ENCODE assay signal across 15 cellular contexts in the genomic region with DNA sequence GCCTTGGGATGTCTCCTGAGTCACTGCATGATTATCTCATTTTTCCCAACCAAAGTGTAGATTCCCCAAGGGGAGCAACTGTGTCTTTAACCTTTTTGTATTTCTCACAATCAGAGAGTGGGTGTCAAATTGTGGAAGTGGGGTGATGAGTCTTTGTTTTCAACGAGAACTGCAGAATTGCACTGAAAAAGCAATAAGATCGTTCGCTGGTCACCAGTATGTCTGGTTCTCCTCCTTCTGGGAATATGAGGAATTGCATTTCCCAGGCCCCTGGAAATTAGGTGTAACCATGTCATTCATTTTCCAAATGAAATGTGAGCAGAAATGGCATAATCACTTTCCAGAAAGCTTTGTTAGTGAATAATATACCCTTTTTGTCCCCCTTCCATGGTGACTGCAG.
A peak's percentile ranks its signal among the peaks of the same experiment; 100 is the strongest.
DNase-seq lines count a peak whose midpoint lies in the region; ATAC-seq and TF ChIP-seq lines count a peak whose summit lies in the region.
"Had no signal": no experiment of that assay in that cellular context is flagged by ENCODE, and none has a peak within 500 bp of the region (broad histone marks: within the 10 kb centered on the region; RNA-seq: fewer than 3 reads in every experiment).

No MANE protein-coding gene starts in this region.

- DNase-seq in AG20443 (ENCODE audit: low spot score), result peak; percentile 64
- peak; percentile 57 for DNase-seq in LHCN-M2 (ENCODE audit: low read depth)
- no peak for DNase-seq in endothelial cell (ENCODE audit: low spot score)
- DNase-seq in myocyte (ENCODE audit: low read depth), result peak; percentile 50
- no peak for DNase-seq in middle frontal gyrus (ENCODE audit: extremely low spot score, low spot score)
- DNase-seq: activated CD4-positive, CD25-positive, alpha-beta regulatory T cell; activated naive CD8-positive, alpha-beta T cell treated with anti-CD3 and anti-CD28 coated beads, Interleukin-2, amount 10 ng/mL, durations not matched to agents 7 days and 5 days; heart left ventricle; NCI-H1105 treated with DMSO at 0.1 percent for 48 hours; NCI-H69; stimulated activated naive CD8-positive, alpha-beta T cell treated with anti-CD3 and anti-CD28 coated beads, Interleukin-15, Interleukin-2, amounts not matched to agents 100 U/mL and 50 U/mL, for 24 hours had no signal

- ATAC-seq in HG02970 (IDR thresholded peaks at IDR 0.05; ENCODE audit: low FRiP score, unreplicated experiment) (no peak), HG03342 (IDR thresholded peaks at IDR 0.05; ENCODE audit: unreplicated experiment) (no peak), GM21423 (IDR thresholded peaks at IDR 0.05; ENCODE audit: unreplicated experiment) (no peak)
- ATAC-seq: heart left ventricle; stimulated activated naive CD8-positive, alpha-beta T cell treated with anti-CD3 and anti-CD28 coated beads, Interleukin-15, Interleukin-2, amounts not matched to agents 100 U/mL and 50 U/mL, for 24 hours had no signal

- H3K4me1 Mint-ChIP-seq in endothelial cell (ENCODE audit: unreplicated experiment), result no peaks in the 10 kb centered on the region
- H3K4me1 Mint-ChIP-seq: activated naive CD8-positive, alpha-beta T cell treated with anti-CD3 and anti-CD28 coated beads, Interleukin-2, amount 10 ng/mL, durations not matched to agents 7 days and 5 days; memory B cell had no signal

- no peaks in the 10 kb centered on the region for H3K27me3 Mint-ChIP-seq in endothelial cell (ENCODE audit: unreplicated experiment)
- H3K27me3 Mint-ChIP-seq: activated naive CD8-positive, alpha-beta T cell treated with anti-CD3 and anti-CD28 coated beads, Interleukin-2, amount 10 ng/mL, durations not matched to agents 7 days and 5 days had no signal

- no peaks in the 10 kb centered on the region for H3K36me3 Mint-ChIP-seq in endothelial cell (ENCODE audit: low read depth, unreplicated experiment)
- H3K36me3 Mint-ChIP-seq: activated naive CD8-positive, alpha-beta T cell treated with anti-CD3 and anti-CD28 coated beads, Interleukin-2, amount 10 ng/mL, durations not matched to agents 7 days and 5 days; memory B cell had no signal

- H3K4me3 Mint-ChIP-seq in endothelial cell (ENCODE audit: unreplicated experiment), result no peak overlapping the region
- H3K4me3 Mint-ChIP-seq: activated naive CD8-positive, alpha-beta T cell treated with anti-CD3 and anti-CD28 coated beads, Interleukin-2, amount 10 ng/mL, durations not matched to agents 7 days and 5 days; memory B cell had no signal

- TF ChIP-seq CTCF in endothelial cell (IDR thresholded peaks at IDR 0.05; ENCODE audit: unreplicated experiment), result peak; percentile 59

- H3K9me3 Mint-ChIP-seq in endothelial cell (ENCODE audit: unreplicated experiment), result no peaks in the 10 kb centered on the region
- H3K9me3 Mint-ChIP-seq: activated naive CD8-positive, alpha-beta T cell treated with anti-CD3 and anti-CD28 coated beads, Interleukin-2, amount 10 ng/mL, durations not matched to agents 7 days and 5 days had no signal

- no peak overlapping the region for H3K27ac Mint-ChIP-seq in endothelial cell (ENCODE audit: unreplicated experiment)
- H3K27ac Mint-ChIP-seq: activated naive CD8-positive, alpha-beta T cell treated with anti-CD3 and anti-CD28 coated beads, Interleukin-2, amount 10 ng/mL, durations not matched to agents 7 days and 5 days; memory B cell had no signal

Comparison
In these comparisons a context has a peak if more than half of its experiments do, and no peak if none do; other contexts are left out.
1. DNase-seq: peak in AG20443 (single experiment), LHCN-M2 (single experiment) and myocyte (single experiment); none in endothelial cell (single experiment) and middle frontal gyrus (single experiment).